13 cellular contexts compared by ENCODE assay signal in the genomic region with DNA sequence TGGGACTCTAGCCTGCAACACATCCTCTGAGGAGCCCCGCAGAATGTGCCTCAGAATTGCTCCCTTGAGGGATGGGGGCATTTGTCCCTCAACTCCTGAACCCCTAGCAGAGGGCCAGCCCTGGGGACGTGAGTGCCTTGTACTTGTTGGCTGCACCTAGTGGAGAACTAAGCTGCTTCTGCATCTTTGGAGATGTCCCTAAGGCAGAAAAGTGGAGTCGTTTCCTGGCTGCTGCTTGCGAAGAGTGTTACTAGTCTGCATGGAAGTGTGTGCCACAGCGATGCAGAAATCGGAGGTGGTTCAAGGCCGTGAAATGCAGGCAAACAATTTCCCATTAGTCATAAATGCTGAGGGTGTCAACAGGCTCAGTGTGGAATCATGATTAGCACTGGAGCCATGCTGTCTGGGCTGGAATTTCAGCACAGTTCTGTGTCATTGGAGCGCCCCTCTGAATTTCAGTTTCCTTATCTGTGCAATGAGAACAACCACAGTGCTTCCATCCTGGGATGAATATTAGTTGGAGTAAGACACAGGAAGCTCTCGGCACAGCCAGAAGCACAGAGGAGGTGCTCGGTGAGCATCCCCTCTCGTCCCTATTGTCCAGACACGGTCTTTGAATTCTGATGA. TPM values are rescaled to one million over a fixed set of nuclear protein-coding genes. Genes with fewer than 3 reads are reported as not detected.
DNase-seq lines count a peak whose midpoint lies in the region; ATAC-seq, FAIRE-seq and TF ChIP-seq lines count a peak whose summit lies in the region.
"Had no signal": no experiment of that assay in that cellular context is flagged by ENCODE, and none has a peak within 500 bp of the region (broad histone marks: within the 10 kb centered on the region; RNA-seq: fewer than 3 reads in every experiment).

No MANE protein-coding gene starts in this region.

- ATAC-seq in heart right ventricle: peak in 6 of 8 donors; percentile 42 to 79 (median 58)
- no peak for ATAC-seq in Right ventricle myocardium superior (ENCODE audit: poor library complexity)
- peak; percentile 87 for ATAC-seq in right cardiac atrium
- ATAC-seq: upper lobe of right lung had no signal

- intact Hi-C loops in heart right ventricle (cut with DNase I): no loop called here
- intact Hi-C loops in Right ventricle myocardium superior (cut with DNase I): no loop called here
- intact Hi-C loops in right cardiac atrium (cut with DNase I): no loop called here

- no peaks in the 10 kb centered on the region for H3K27me3 Mint-ChIP-seq in astrocyte (ENCODE audit: low read depth, unreplicated experiment)
- H3K27me3 Mint-ChIP-seq: activated CD4-positive, alpha-beta T cell treated with anti-CD3 and anti-CD28 coated beads, Interleukin-2, amount 10 ng/mL, durations not matched to agents 24 days and 14 days had no signal

- H3K36me3 ChIP-seq in heart right ventricle: peaks cover 0 to 33% (median 0%) of the 10 kb centered on the region in 9 donors
- H3K36me3 ChIP-seq in astrocyte (ENCODE audit: insufficient read depth, low read length): no peaks in the 10 kb centered on the region
- H3K36me3 ChIP-seq in smooth muscle cell (ENCODE audit: low read depth): no peaks in the 10 kb centered on the region
- H3K36me3 ChIP-seq: HAP-1, ovary, upper lobe of right lung had no signal

- no peaks in the 10 kb centered on the region for H3K27me3 ChIP-seq in heart right ventricle
- H3K27me3 ChIP-seq in astrocyte (ENCODE audit: insufficient read depth, low read length): no peaks in the 10 kb centered on the region
- no peaks in the 10 kb centered on the region for H3K27me3 ChIP-seq in right cardiac atrium (ENCODE audit: control insufficient read depth, insufficient read depth)
- H3K27me3 ChIP-seq in smooth muscle cell (ENCODE audit: low read depth): no peaks in the 10 kb centered on the region
- H3K27me3 ChIP-seq: ovary, upper lobe of right lung had no signal

- WGBS in heart right ventricle, 2 donors: 52 to 55% methylated on average over 12 of the region's 12 CpGs
- 32% methylated on average over 12 of the region's 12 CpGs for WGBS in right cardiac atrium
- WGBS in smooth muscle cell (ENCODE audit: low lambda C conversion rate): 39% methylated on average over 12 of the region's 12 CpGs

- H3K4me2 ChIP-seq in astrocyte (ENCODE audit: low read length) (peak overlapping the region; percentile 67), smooth muscle cell (peak overlapping the region; percentile 72)

- peaks cover 1% of the 10 kb centered on the region for H3K9me3 Mint-ChIP-seq in astrocyte (ENCODE audit: unreplicated experiment)
- H3K9me3 Mint-ChIP-seq: activated CD4-positive, alpha-beta T cell treated with anti-CD3 and anti-CD28 coated beads, Interleukin-2, amount 10 ng/mL, durations not matched to agents 24 days and 14 days had no signal

- H3K79me2 ChIP-seq in astrocyte (ENCODE audit: insufficient read depth, low read length) (no peaks in the 10 kb centered on the region), smooth muscle cell (ENCODE audit: low read depth) (no peaks in the 10 kb centered on the region)

- H3F3A ChIP-seq in smooth muscle cell (ENCODE audit: low read depth): peaks cover 10% of the 10 kb centered on the region

- H3K4me1 Mint-ChIP-seq in astrocyte (ENCODE audit: low read depth, unreplicated experiment): peaks cover 15% of the 10 kb centered on the region
- H3K4me1 Mint-ChIP-seq: activated CD4-positive, alpha-beta T cell treated with anti-CD3 and anti-CD28 coated beads, Interleukin-2, amount 10 ng/mL, durations not matched to agents 24 days and 14 days had no signal

- H3K36me3 Mint-ChIP-seq in astrocyte (ENCODE audit: low read depth, unreplicated experiment): peaks cover 2% of the 10 kb centered on the region

- H3K9ac ChIP-seq in astrocyte (ENCODE audit: low read length) (peak overlapping the region; percentile 41), smooth muscle cell (ENCODE audit: low read depth) (no peak overlapping the region)

- H3K27ac Mint-ChIP-seq in astrocyte (ENCODE audit: unreplicated experiment): no peak overlapping the region
- H3K27ac Mint-ChIP-seq: activated CD4-positive, alpha-beta T cell treated with anti-CD3 and anti-CD28 coated beads, Interleukin-2, amount 10 ng/mL, durations not matched to agents 24 days and 14 days had no signal

- H4K20me1 ChIP-seq in astrocyte (ENCODE audit: insufficient read depth, low read length) (no peaks in the 10 kb centered on the region), smooth muscle cell (ENCODE audit: low read depth) (peaks cover 7% of the 10 kb centered on the region)

- TF ChIP-seq CTCF in heart right ventricle (IDR thresholded peaks at IDR 0.05): no peak
- TF ChIP-seq CTCF in astrocyte (IDR thresholded peaks at IDR 0.05; ENCODE audit: insufficient read depth, low read depth, low read length): no peak
- no peak for TF ChIP-seq CTCF in smooth muscle cell (IDR thresholded peaks at IDR 0.05; ENCODE audit: borderline replicate concordance, insufficient read depth, poor library complexity, severe bottlenecking)

- peak; percentile 83 for FAIRE-seq in astrocyte (lab: Jason Lieb, UNC)

- no peak for DNase-seq in heart right ventricle
- no peak for DNase-seq in Right ventricle myocardium superior
- peak; percentile 86 for DNase-seq in astrocyte (ENCODE audit: low read depth)
- DNase-seq in right cardiac atrium: peak; percentile 31 to 61 (median 50)
- DNase-seq in smooth muscle cell (lab: John Stamatoyannopoulos, UW; ENCODE audit: unreplicated experiment): no peak
- DNase-seq in caudate nucleus (lab: John Stamatoyannopoulos, UW): no peak
- DNase-seq in HuH-7.5 (ENCODE audit: low spot score): no peak
- no peak for DNase-seq in putamen (ENCODE audit: low spot score)
- DNase-seq: activated CD4-positive, alpha-beta T cell treated with anti-CD3 and anti-CD28 coated beads, Interleukin-2, amount 10 ng/mL, durations not matched to agents 24 days and 14 days; NCI-H446; upper lobe of right lung had no signal

- no peaks in the 10 kb centered on the region for H3K9me3 ChIP-seq in heart right ventricle
- H3K9me3 ChIP-seq in astrocyte (ENCODE audit: insufficient read depth, low read depth, low read length): no peaks in the 10 kb centered on the region
- no peaks in the 10 kb centered on the region for H3K9me3 ChIP-seq in right cardiac atrium (ENCODE audit: control insufficient read depth, low read length)
- H3K9me3 ChIP-seq in smooth muscle cell (replicated peaks; ENCODE audit: low read depth): no peaks in the 10 kb centered on the region
- H3K9me3 ChIP-seq: HAP-1, ovary, upper lobe of right lung had no signal

- H2AFZ ChIP-seq in astrocyte (ENCODE audit: low read depth, low read length): peak overlapping the region; percentile 15
- no peak overlapping the region for H2AFZ ChIP-seq in smooth muscle cell (ENCODE audit: low read depth)

- H3K4me1 ChIP-seq in heart right ventricle (peaks cover 0 to 35% (median 5%) of the 10 kb centered on the region in 9 donors), astrocyte (ENCODE audit: insufficient read depth, low read length) (peaks cover 32% of the 10 kb centered on the region), right cardiac atrium (ENCODE audit: control insufficient read depth, insufficient read depth, low read length) (peaks cover 10% of the 10 kb centered on the region), smooth muscle cell (ENCODE audit: low read depth) (peaks cover 11% of the 10 kb centered on the region)
- H3K4me1 ChIP-seq: HAP-1, upper lobe of right lung had no signal

- no peak overlapping the region for H3K4me3 Mint-ChIP-seq in astrocyte (ENCODE audit: unreplicated experiment)
- H3K4me3 Mint-ChIP-seq: activated CD4-positive, alpha-beta T cell treated with anti-CD3 and anti-CD28 coated beads, Interleukin-2, amount 10 ng/mL, durations not matched to agents 24 days and 14 days had no signal

- H3K27ac ChIP-seq in heart right ventricle: no peak overlapping the region
- peak overlapping the region; percentile 56 for H3K27ac ChIP-seq in astrocyte (ENCODE audit: low read depth, low read length)
- H3K27ac ChIP-seq in right cardiac atrium (ENCODE audit: low read length): peak overlapping the region; percentile 8
- H3K27ac ChIP-seq in smooth muscle cell (ENCODE audit: low read depth): no peak overlapping the region
- H3K27ac ChIP-seq in caudate nucleus (ENCODE audit: low read depth, low read length): no peak overlapping the region
- H3K27ac ChIP-seq: ovary, upper lobe of right lung had no signal

- H3K4me3 ChIP-seq in heart right ventricle (no peak overlapping the region), astrocyte (ENCODE audit: insufficient read depth, low read depth, low read length) (peak overlapping the region; percentile 30), right cardiac atrium (ENCODE audit: low read length) (no peak overlapping the region), smooth muscle cell (no peak overlapping the region)
- H3K4me3 ChIP-seq: HAP-1, ovary, upper lobe of right lung had no signal

RNA-seq across cellular contexts. Expression of gene MIAT, which starts 56.5 kb away (rescaled TPM):
- 1 to 10 TPM in 1 of 10 donors, under 1 TPM in 9; 0.25 to 1.6 (median 0.50) TPM for total RNA-seq in heart right ventricle
- polyA plus RNA-seq in heart right ventricle: under 1 TPM; 0.03 to 0.44 TPM
- 0.48 TPM for total RNA-seq in Right ventricle myocardium superior
- 22.8 and 32.1 TPM in 2 replicates for total RNA-seq in astrocyte
- total RNA-seq in right cardiac atrium: 1 to 10 TPM; 1.3 to 2.7 (median 1.5) TPM
- polyA plus RNA-seq in right cardiac atrium: 0.45 TPM
- total RNA-seq in smooth muscle cell: 2.8 and 7.0 TPM in 2 replicates
- polyA plus RNA-seq in smooth muscle cell: 0.16 and 5.1 TPM in 2 replicates

Comparison
In these comparisons a context has a peak if more than half of its experiments do, and no peak if none do; other contexts are left out.
1. DNase-seq: peak in astrocyte (single experiment) and right cardiac atrium (3 of 3); none in heart right ventricle (0 of 2), Right ventricle myocardium superior (single experiment), smooth muscle cell (single experiment), caudate nucleus (0 of 61), HuH-7.5 (single experiment) and putamen (single experiment).
2. H3K27ac ChIP-seq: peak in astrocyte (single experiment) and right cardiac atrium (single experiment); none in heart right ventricle (0 of 10), smooth muscle cell (single experiment) and caudate nucleus (single experiment).